In the genomic region with DNA sequence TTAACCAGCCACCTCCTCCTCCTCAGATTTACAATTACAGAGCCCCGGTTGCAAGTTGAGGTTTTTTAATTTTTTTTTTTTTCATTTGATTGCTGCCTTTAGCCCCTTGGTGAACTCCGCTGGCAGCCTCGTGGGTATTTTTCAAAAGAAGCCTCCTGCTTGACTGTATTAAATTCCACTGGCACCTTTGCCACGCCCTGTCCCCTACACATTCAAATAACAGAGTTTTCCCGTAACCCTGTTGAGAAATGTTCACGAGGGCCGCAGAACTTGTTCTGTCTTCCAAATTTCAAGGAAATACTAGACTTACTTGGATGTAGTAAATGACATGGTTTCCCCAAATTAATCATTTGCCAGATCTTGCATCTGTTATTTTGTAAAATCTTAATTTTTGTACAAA, we compare ENCODE assay signal across 26 cellular contexts.
DNase-seq lines count a peak whose midpoint lies in the region; ATAC-seq and TF ChIP-seq lines count a peak whose summit lies in the region.
"Had no signal": no experiment of that assay in that cellular context is flagged by ENCODE, and none has a peak within 500 bp of the region (broad histone marks: within the 10 kb centered on the region; RNA-seq: fewer than 3 reads in every experiment).

No MANE protein-coding gene starts in this region.

- TF ChIP-seq CTCF in sigmoid colon (IDR thresholded peaks at IDR 0.05) (no peak), glutamatergic neuron (IDR thresholded peaks at IDR 0.05; ENCODE audit: partially characterized antibody, unreplicated experiment) (no peak)

- H3K27me3 Mint-ChIP-seq in T-helper 1 cell treated with Interleukin-12 subunit alpha and Interleukin-12 subunit beta and Interleukin-4 antibody, amounts not matched to agents 30 μg/mL and 1 μg/mL, for 36 hours (ENCODE audit: low read depth): no peaks in the 10 kb centered on the region
- no peaks in the 10 kb centered on the region for H3K27me3 Mint-ChIP-seq in CD4-positive, CD25-positive, alpha-beta regulatory T cell
- no peaks in the 10 kb centered on the region for H3K27me3 Mint-ChIP-seq in glutamatergic neuron (ENCODE audit: unreplicated experiment)
- H3K27me3 Mint-ChIP-seq: central memory CD8-positive, alpha-beta T cell had no signal

- peak overlapping the region; percentile 9 for H3K27ac ChIP-seq in CD4-positive, CD25-positive, alpha-beta regulatory T cell (ENCODE audit: insufficient read depth, low read length, poor library complexity, severe bottlenecking)
- peak overlapping the region in 3 of 4 donors; percentile 46 to 61 (median 53) for H3K27ac ChIP-seq in sigmoid colon

- H3K9me3 Mint-ChIP-seq in T-helper 1 cell treated with Interleukin-12 subunit alpha and Interleukin-12 subunit beta and Interleukin-4 antibody, amounts not matched to agents 30 μg/mL and 1 μg/mL, for 36 hours: no peaks in the 10 kb centered on the region
- H3K9me3 Mint-ChIP-seq in CD4-positive, CD25-positive, alpha-beta regulatory T cell: peaks cover 0 to 2% (median 0%) of the 10 kb centered on the region in 7 donors
- H3K9me3 Mint-ChIP-seq in glutamatergic neuron (ENCODE audit: unreplicated experiment): no peaks in the 10 kb centered on the region
- H3K9me3 Mint-ChIP-seq: central memory CD8-positive, alpha-beta T cell; immature natural killer cell had no signal

- no peak for ATAC-seq in CD4-positive, CD25-positive, alpha-beta regulatory T cell (ENCODE audit: low read depth in 2 of 2)
- ATAC-seq in esophagus mucosa: peak; percentile 72
- ATAC-seq: activated CD4-positive, CD25-positive, alpha-beta regulatory T cell treated with anti-CD3 and anti-CD28 coated beads, Interleukin-2, amount 50 U/mL, for 24 hours; left lobe of liver had no signal

- H3K36me3 ChIP-seq in CD4-positive, CD25-positive, alpha-beta regulatory T cell (ENCODE audit: control insufficient read depth, insufficient read depth, low read length): peaks cover 90% of the 10 kb centered on the region
- H3K36me3 ChIP-seq in sigmoid colon: peaks cover 12 to 63% (median 17%) of the 10 kb centered on the region in 4 donors

- TF ChIP-seq POLR2A in sigmoid colon (IDR thresholded peaks at IDR 0.05): no peak

- peaks cover 39% of the 10 kb centered on the region for H3K4me1 ChIP-seq in CD4-positive, CD25-positive, alpha-beta regulatory T cell (ENCODE audit: control insufficient read depth, insufficient read depth, low read length, poor library complexity, severe bottlenecking)
- H3K4me1 ChIP-seq in sigmoid colon: peaks cover 0 to 67% (median 44%) of the 10 kb centered on the region in 4 donors

- H3K27me3 ChIP-seq in CD4-positive, CD25-positive, alpha-beta regulatory T cell (ENCODE audit: control insufficient read depth, insufficient read depth, low read length): no peaks in the 10 kb centered on the region
- no peaks in the 10 kb centered on the region for H3K27me3 ChIP-seq in sigmoid colon
- H3K27me3 ChIP-seq: hepatocyte had no signal

- peak overlapping the region; percentile 6 for H3K27ac Mint-ChIP-seq in T-helper 1 cell treated with Interleukin-12 subunit alpha and Interleukin-12 subunit beta and Interleukin-4 antibody, amounts not matched to agents 30 μg/mL and 1 μg/mL, for 36 hours
- H3K27ac Mint-ChIP-seq in CD4-positive, CD25-positive, alpha-beta regulatory T cell: peak overlapping the region in 2 of 3 donors; percentile 34 to 80
- no peak overlapping the region for H3K27ac Mint-ChIP-seq in glutamatergic neuron (ENCODE audit: unreplicated experiment)

- peaks cover 67% of the 10 kb centered on the region for H3K4me1 Mint-ChIP-seq in T-helper 1 cell treated with Interleukin-12 subunit alpha and Interleukin-12 subunit beta and Interleukin-4 antibody, amounts not matched to agents 30 μg/mL and 1 μg/mL, for 36 hours (ENCODE audit: low read depth)
- peaks cover 41 to 82% (median 62%) of the 10 kb centered on the region in 4 donors for H3K4me1 Mint-ChIP-seq in CD4-positive, CD25-positive, alpha-beta regulatory T cell
- peaks cover 6% of the 10 kb centered on the region for H3K4me1 Mint-ChIP-seq in glutamatergic neuron (ENCODE audit: low read depth, unreplicated experiment)

- H3K9me3 ChIP-seq in CD4-positive, CD25-positive, alpha-beta regulatory T cell (ENCODE audit: control insufficient read depth in 2 of 2, low read length in 2 of 2): no peaks in the 10 kb centered on the region
- no peaks in the 10 kb centered on the region for H3K9me3 ChIP-seq in sigmoid colon

- intact Hi-C loops in sigmoid colon (cut with DNase I): no loop called here

- H3K4me3 ChIP-seq in CD4-positive, CD25-positive, alpha-beta regulatory T cell (ENCODE audit: low read depth, low read length): no peak overlapping the region
- no peak overlapping the region for H3K4me3 ChIP-seq in sigmoid colon
- H3K4me3 ChIP-seq: hepatocyte, skin epidermis had no signal

- 89 to 92% methylated on average over 7 of the region's 7 CpGs for WGBS in sigmoid colon, 2 donors

- peaks cover 77% of the 10 kb centered on the region for H3K36me3 Mint-ChIP-seq in T-helper 1 cell treated with Interleukin-12 subunit alpha and Interleukin-12 subunit beta and Interleukin-4 antibody, amounts not matched to agents 30 μg/mL and 1 μg/mL, for 36 hours (ENCODE audit: low read depth)
- peaks cover 70% of the 10 kb centered on the region for H3K36me3 Mint-ChIP-seq in CD4-positive, CD25-positive, alpha-beta regulatory T cell
- H3K36me3 Mint-ChIP-seq in glutamatergic neuron (ENCODE audit: unreplicated experiment): no peaks in the 10 kb centered on the region

- H3K4me3 Mint-ChIP-seq in T-helper 1 cell treated with Interleukin-12 subunit alpha and Interleukin-12 subunit beta and Interleukin-4 antibody, amounts not matched to agents 30 μg/mL and 1 μg/mL, for 36 hours: no peak overlapping the region
- peak overlapping the region in 1 of 4 donors; percentile 43 for H3K4me3 Mint-ChIP-seq in CD4-positive, CD25-positive, alpha-beta regulatory T cell
- H3K4me3 Mint-ChIP-seq in glutamatergic neuron (ENCODE audit: unreplicated experiment): no peak overlapping the region
- H3K4me3 Mint-ChIP-seq: central memory CD8-positive, alpha-beta T cell; immature natural killer cell had no signal

- no peak for TF ChIP-seq EP300 in sigmoid colon (IDR thresholded peaks at IDR 0.05)

- DNase-seq in T-helper 1 cell (no peak), sigmoid colon (no peak), glutamatergic neuron (no peak), foreskin melanocyte (no peak), COLO829 (ENCODE audit: low spot score) (no peak)
- DNase-seq in CD4-positive, CD25-positive, alpha-beta regulatory T cell: no peak
- DNase-seq: 8988T; activated CD8-positive, alpha-beta memory T cell treated with anti-CD3 and anti-CD28 coated beads, Interleukin-2, amount 50 U/mL, for 48 hours; activated naive CD4-positive, alpha-beta T cell; AML-193; aorta; COR-L47; immature natural killer cell; Karpas-422; NCI-H187; NCI-H226; NCI-H748 treated with DMSO at 0.1 percent for 48 hours; posterior cingulate gyrus; stimulated activated naive CD4-positive, alpha-beta T cell had no signal
